Comparison of ENCODE assay signal across 1 cellular context in the genomic region with DNA sequence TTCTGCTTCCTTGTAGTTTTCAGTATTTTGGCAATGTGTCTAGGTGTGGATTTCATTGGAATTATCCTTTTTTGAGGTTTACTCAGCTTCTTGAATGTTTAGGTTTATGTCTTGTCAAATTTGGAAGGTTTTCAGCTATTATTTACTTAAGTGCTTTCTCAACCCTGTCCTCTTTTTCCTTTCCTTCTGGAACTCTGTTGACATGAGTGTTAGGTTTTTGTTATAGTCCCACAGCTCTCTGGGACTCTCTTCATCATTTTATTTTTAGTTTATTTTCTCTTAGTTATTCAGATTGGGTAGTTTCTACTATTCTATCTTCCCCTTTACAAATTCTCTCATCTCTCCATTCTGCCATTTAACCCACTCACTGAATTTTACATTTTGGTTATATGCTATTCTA.
TF ChIP-seq lines count a peak whose summit lies in the region.

No MANE protein-coding gene starts in this region.

TF ChIP-seq in IMR-90, 13 proteins besides CTCF, POLR2A, EP300 and RAD21 (continued from another document):
- TF ChIP-seq RCOR1 (IDR thresholded peaks at IDR 0.05; ENCODE audit: insufficient replicate concordance, low read length) (no peak), MAZ (IDR thresholded peaks at IDR 0.05; ENCODE audit: borderline replicate concordance, low read depth, low read length) (no peak), CHD1 (IDR thresholded peaks at IDR 0.05; ENCODE audit: low read depth, low read length) (no peak), BHLHE40 (IDR thresholded peaks at IDR 0.05; ENCODE audit: low read depth, low read length) (no peak), SMC3 (IDR thresholded peaks at IDR 0.05; ENCODE audit: low read depth, low read length) (no peak)
- TF ChIP-seq, protein P1, sequence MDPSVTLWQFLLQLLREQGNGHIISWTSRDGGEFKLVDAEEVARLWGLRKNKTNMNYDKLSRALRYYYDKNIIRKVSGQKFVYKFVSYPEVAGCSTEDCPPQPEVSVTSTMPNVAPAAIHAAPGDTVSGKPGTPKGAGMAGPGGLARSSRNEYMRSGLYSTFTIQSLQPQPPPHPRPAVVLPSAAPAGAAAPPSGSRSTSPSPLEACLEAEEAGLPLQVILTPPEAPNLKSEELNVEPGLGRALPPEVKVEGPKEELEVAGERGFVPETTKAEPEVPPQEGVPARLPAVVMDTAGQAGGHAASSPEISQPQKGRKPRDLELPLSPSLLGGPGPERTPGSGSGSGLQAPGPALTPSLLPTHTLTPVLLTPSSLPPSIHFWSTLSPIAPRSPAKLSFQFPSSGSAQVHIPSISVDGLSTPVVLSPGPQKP (IDR thresholded peaks at IDR 0.05; ENCODE audit: borderline replicate concordance, low read depth, low read length): no peak
